ENCODE assay signal across 32 cellular contexts in the genomic region with DNA sequence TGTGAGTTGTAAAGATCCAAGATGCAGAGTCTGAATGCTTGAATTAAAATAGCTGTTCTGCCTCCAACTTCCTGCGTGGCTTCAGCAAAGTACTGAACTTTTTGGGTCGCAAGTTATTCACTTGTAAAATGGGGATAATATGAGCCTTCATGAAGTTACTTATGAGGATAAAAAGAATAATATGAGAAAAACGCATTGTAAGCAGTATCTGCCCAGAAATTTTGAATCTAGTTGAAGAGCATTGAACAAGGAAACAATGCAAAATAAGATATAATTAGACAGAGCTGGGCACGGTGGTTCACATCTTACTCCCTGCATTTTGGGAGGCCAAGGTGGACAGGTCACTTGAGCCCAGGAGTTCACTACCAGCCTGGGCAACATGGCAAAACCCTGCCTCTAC. TPM values are rescaled to one million over a fixed set of nuclear protein-coding genes. Genes with fewer than 3 reads are reported as not detected.
"Had no signal": no experiment of that assay in that cellular context is flagged by ENCODE, and none has a peak within 500 bp of the region (broad histone marks: within the 10 kb centered on the region; RNA-seq: fewer than 3 reads in every experiment).

No MANE protein-coding gene starts in this region.

- H3K4me3 Mint-ChIP-seq: naive thymus-derived CD4-positive, alpha-beta T cell; natural killer cell; nephron; neural progenitor cell; stimulated activated memory B cell treated with anti-CD40 and anti-IgM and Interleukin-4, amounts not matched to agents 10 μg/mL and 1 μg/mL and 100 μg/mL, for 72 hours; stimulated activated naive CD8-positive, alpha-beta T cell treated with anti-CD3 and anti-CD28 coated beads, Interleukin-15, amount 100 ng/mL, for 72 hours; type B pancreatic cell had no signal

- H2AFZ ChIP-seq: neural progenitor cell had no signal

- H3K27me3 ChIP-seq: neural progenitor cell, pancreas, testis, upper lobe of right lung, uterus had no signal

- DNase-seq: naive thymus-derived CD4-positive, alpha-beta T cell; natural killer cell; nucleus accumbens; pancreas; right cardiac atrium; spleen; stimulated activated CD4-positive, alpha-beta T cell treated with anti-CD3 and anti-CD28 coated beads, Interleukin-12 subunit alpha, Interleukin-12 subunit beta, amount 100 ng/mL, for 4 hours; stimulated activated CD4-positive, alpha-beta T cell treated with anti-CD3 and anti-CD28 coated beads, Interleukin-1b, Interleukin-23, amount 100 ng/mL, for 48 hours; stimulated activated CD4-positive, alpha-beta T cell treated with anti-CD3 and anti-CD28 coated beads, Interleukin-4, amount 100 ng/mL, for 1 hour; stimulated activated CD4-positive, alpha-beta T cell treated with anti-CD3 and anti-CD28 coated beads, Interleukin-4, amount 100 ng/mL, for 4 hours; stimulated activated CD8-positive, alpha-beta memory T cell treated with anti-CD3 and anti-CD28 coated beads, Interleukin-4, amount 100 ng/mL, for 48 hours; stimulated activated naive CD4-positive, alpha-beta T cell; stimulated activated naive CD8-positive, alpha-beta T cell treated with anti-CD3 and anti-CD28 coated beads, Interleukin-15, amount 100 ng/mL, for 72 hours; stimulated activated naive CD8-positive, alpha-beta T cell treated with anti-CD3 and anti-CD28 coated beads, Interleukin-15, Interleukin-2, amounts not matched to agents 100 U/mL and 50 U/mL, for 24 hours; substantia nigra; testis; tibial artery; transverse colon; upper lobe of right lung; uterus had no signal

- H3K4me2 ChIP-seq: neural progenitor cell, smooth muscle cell had no signal

- ATAC-seq: naive thymus-derived CD4-positive, alpha-beta T cell; natural killer cell; pancreas; right cardiac atrium; sciatic nerve; stimulated activated memory B cell treated with anti-CD40 and anti-IgM and Interleukin-4, amounts not matched to agents 10 μg/mL and 1 μg/mL and 100 μg/mL, for 72 hours; stimulated activated naive CD8-positive, alpha-beta T cell treated with anti-CD3 and anti-CD28 coated beads, Interleukin-15, amount 100 ng/mL, for 72 hours; stimulated activated naive CD8-positive, alpha-beta T cell treated with anti-CD3 and anti-CD28 coated beads, Interleukin-15, Interleukin-2, amounts not matched to agents 100 U/mL and 50 U/mL, for 24 hours; upper lobe of right lung had no signal

- H3K9me3 Mint-ChIP-seq: naive thymus-derived CD4-positive, alpha-beta T cell; natural killer cell; nephron; neural progenitor cell; stimulated activated memory B cell treated with anti-CD40 and anti-IgM and Interleukin-4, amounts not matched to agents 10 μg/mL and 1 μg/mL and 100 μg/mL, for 72 hours; stimulated activated naive CD8-positive, alpha-beta T cell treated with anti-CD3 and anti-CD28 coated beads, Interleukin-15, amount 100 ng/mL, for 72 hours; type B pancreatic cell had no signal

- FAIRE-seq: pancreas had no signal

- H3K27ac ChIP-seq: neural progenitor cell, pancreas, prostate gland, skin epidermis, spleen, suprapubic skin, testis, tibial artery, transverse colon, upper lobe of right lung, uterus had no signal

- H3K36me3 Mint-ChIP-seq: naive thymus-derived CD4-positive, alpha-beta T cell; natural killer cell; neural progenitor cell; stimulated activated memory B cell treated with anti-CD40 and anti-IgM and Interleukin-4, amounts not matched to agents 10 μg/mL and 1 μg/mL and 100 μg/mL, for 72 hours; type B pancreatic cell had no signal

- H3K9me3 ChIP-seq: pancreas, prostate gland, spleen, suprapubic skin, testis, tibial artery, transverse colon, upper lobe of right lung, uterus had no signal

- H3K9ac ChIP-seq: neural progenitor cell had no signal

- H3K4me1 Mint-ChIP-seq: naive thymus-derived CD4-positive, alpha-beta T cell; natural killer cell; stimulated activated memory B cell treated with anti-CD40 and anti-IgM and Interleukin-4, amounts not matched to agents 10 μg/mL and 1 μg/mL and 100 μg/mL, for 72 hours; stimulated activated naive CD8-positive, alpha-beta T cell treated with anti-CD3 and anti-CD28 coated beads, Interleukin-15, amount 100 ng/mL, for 72 hours had no signal

- H3K4me3 ChIP-seq: neural progenitor cell, pancreas, prostate gland, skin epidermis, smooth muscle cell, spleen, suprapubic skin, testis, tibial artery, transverse colon, upper lobe of right lung, uterus had no signal

- H3K36me3 ChIP-seq: neural progenitor cell, pancreas, prostate gland, suprapubic skin, tibial artery, transverse colon, upper lobe of right lung, uterus had no signal

- H3K4me1 ChIP-seq: pancreas, prostate gland, spleen, suprapubic skin, testis, tibial artery, transverse colon, upper lobe of right lung, uterus had no signal

- H3K27ac Mint-ChIP-seq: naive thymus-derived CD4-positive, alpha-beta T cell; natural killer cell; nephron; neural progenitor cell; stimulated activated memory B cell treated with anti-CD40 and anti-IgM and Interleukin-4, amounts not matched to agents 10 μg/mL and 1 μg/mL and 100 μg/mL, for 72 hours; stimulated activated naive CD8-positive, alpha-beta T cell treated with anti-CD3 and anti-CD28 coated beads, Interleukin-15, amount 100 ng/mL, for 72 hours; type B pancreatic cell had no signal

RNA-seq across cellular contexts. Expression of a gene that starts 37.8 kb away (rescaled TPM):
- total RNA-seq: osteocyte, pulmonary artery endothelial cell had no signal
- polyA plus RNA-seq: neural cell, smooth muscle cell had no signal
